10 cellular contexts compared by ENCODE assay signal in genomic region chr10:104332243-104333036, GRCh38. TPM values are rescaled to one million over a fixed set of nuclear protein-coding genes. Genes with fewer than 3 reads are reported as not detected.
A peak's percentile ranks its signal among the peaks of the same experiment; 100 is the strongest.
DNase-seq lines count a peak whose midpoint lies in the region; TF ChIP-seq lines count a peak whose summit lies in the region.
"Had no signal": no experiment of that assay in that cellular context is flagged by ENCODE, and none has a peak within 500 bp of the region (broad histone marks: within the 10 kb centered on the region; RNA-seq: fewer than 3 reads in every experiment).

No MANE protein-coding gene starts in this region.

- no peaks in the 10 kb centered on the region for H3K9me3 Mint-ChIP-seq in activated CD4-positive, alpha-beta T cell treated with anti-CD3 and anti-CD28 coated beads, Interleukin-2, amount 10 ng/mL, durations not matched to agents 7 days and 5 days
- H3K9me3 Mint-ChIP-seq in type B pancreatic cell = no peaks in the 10 kb centered on the region
- H3K9me3 Mint-ChIP-seq: memory B cell had no signal

- no peaks in the 10 kb centered on the region for H3K27me3 Mint-ChIP-seq in activated CD4-positive, alpha-beta T cell treated with anti-CD3 and anti-CD28 coated beads, Interleukin-2, amount 10 ng/mL, durations not matched to agents 7 days and 5 days
- H3K27me3 Mint-ChIP-seq in type B pancreatic cell = no peaks in the 10 kb centered on the region
- H3K27me3 Mint-ChIP-seq: memory B cell had no signal

- DNase-seq in activated CD4-positive, alpha-beta T cell treated with anti-CD3 and anti-CD28 coated beads, Interleukin-2, amount 10 ng/mL, durations not matched to agents 7 days and 5 days = no peak
- DNase-seq in activated CD4-positive, alpha-beta T cell treated with anti-CD3 and anti-CD28 coated beads, Interleukin-2, amount 50 U/mL, for 4 hours = no peak
- peak; percentile 28 for DNase-seq in dermis blood vessel endothelial cell
- DNase-seq in type B pancreatic cell (ENCODE audit: extremely low spot score, unreplicated experiment) = no peak
- no peak for DNase-seq in NCI-H1048 (lab: John Stamatoyannopoulos, UW)
- no peak for DNase-seq in cerebellum (ENCODE audit: low spot score)
- DNase-seq in DMS153 treated with DMSO at 0.1 percent for 48 hours (lab: John Stamatoyannopoulos, UW; ENCODE audit: unreplicated experiment) = no peak
- DNase-seq: SJCRH30 had no signal

- no peak for TF ChIP-seq CTCF in type B pancreatic cell (conservative IDR thresholded peaks at IDR 0.05)

- CTCF ChIA-PET in activated CD4-positive, alpha-beta T cell treated with anti-CD3 and anti-CD28 coated beads, Interleukin-2, amount 10 ng/mL, durations not matched to agents 7 days and 5 days (lab: Charles Lee) = no interaction called here

- H3K27me3 ChIP-seq in mucosa of stomach (ENCODE audit: control insufficient read depth, insufficient read depth, low read length) = no peaks in the 10 kb centered on the region
- H3K27me3 ChIP-seq: SJCRH30 had no signal

- no peak overlapping the region for H3K4me3 ChIP-seq in mucosa of stomach (ENCODE audit: low read length)
- H3K4me3 ChIP-seq: SJCRH30 had no signal

- no peaks in the 10 kb centered on the region for H3K36me3 ChIP-seq in mucosa of stomach (ENCODE audit: control insufficient read depth, insufficient read depth, low read length)
- H3K36me3 ChIP-seq: SJCRH30 had no signal

- POLR2A ChIA-PET in activated CD4-positive, alpha-beta T cell treated with anti-CD3 and anti-CD28 coated beads, Interleukin-2, amount 10 ng/mL, durations not matched to agents 7 days and 5 days (lab: Charles Lee) = no interaction called here

- no peaks in the 10 kb centered on the region for H3K9me3 ChIP-seq in mucosa of stomach (ENCODE audit: control insufficient read depth, low read length)
- H3K9me3 ChIP-seq: SJCRH30 had no signal

- peaks cover 32% of the 10 kb centered on the region for H3K36me3 Mint-ChIP-seq in activated CD4-positive, alpha-beta T cell treated with anti-CD3 and anti-CD28 coated beads, Interleukin-2, amount 10 ng/mL, durations not matched to agents 7 days and 5 days (ENCODE audit: low read depth)
- H3K36me3 Mint-ChIP-seq in type B pancreatic cell = no peaks in the 10 kb centered on the region

- peaks cover 64% of the 10 kb centered on the region for H3K4me1 ChIP-seq in mucosa of stomach (ENCODE audit: control insufficient read depth, insufficient read depth, low read length)
- H3K4me1 ChIP-seq: SJCRH30 had no signal

- peaks cover 92% of the 10 kb centered on the region for H3K4me1 Mint-ChIP-seq in activated CD4-positive, alpha-beta T cell treated with anti-CD3 and anti-CD28 coated beads, Interleukin-2, amount 10 ng/mL, durations not matched to agents 7 days and 5 days
- H3K4me1 Mint-ChIP-seq in type B pancreatic cell (ENCODE audit: unreplicated experiment) = peaks cover 63% of the 10 kb centered on the region

- peak overlapping the region; percentile 79 for H3K27ac Mint-ChIP-seq in activated CD4-positive, alpha-beta T cell treated with anti-CD3 and anti-CD28 coated beads, Interleukin-2, amount 10 ng/mL, durations not matched to agents 7 days and 5 days
- H3K27ac Mint-ChIP-seq in type B pancreatic cell = peak overlapping the region; percentile 6

- H3K9ac ChIP-seq in mucosa of stomach (ENCODE audit: low read length) = peak overlapping the region; percentile 44

- H3K4me3 Mint-ChIP-seq in activated CD4-positive, alpha-beta T cell treated with anti-CD3 and anti-CD28 coated beads, Interleukin-2, amount 10 ng/mL, durations not matched to agents 7 days and 5 days = peak overlapping the region; percentile 23
- H3K4me3 Mint-ChIP-seq in type B pancreatic cell = peak overlapping the region; percentile 12
- H3K4me3 Mint-ChIP-seq: memory B cell had no signal

RNA-seq across cellular contexts. Expression of gene ITPRIP, which starts 5.8 kb away (rescaled TPM):
- 10 to 100 TPM; 24.9 to 26.5 TPM for total RNA-seq in activated CD4-positive, alpha-beta T cell treated with anti-CD3 and anti-CD28 coated beads, Interleukin-2, amount 10 ng/mL, durations not matched to agents 7 days and 5 days
- total RNA-seq in dermis blood vessel endothelial cell (29.3 and 39.9 TPM in 2 replicates), type B pancreatic cell (ENCODE audit: low replicate concordance) (8.5 and 19.9 TPM in 2 replicates), cerebellum (4.3 TPM)

RNA-seq across cellular contexts. Expression of gene CFAP58, which starts 21.2 kb away (rescaled TPM):
- under 1 TPM; 0.22 to 0.27 TPM for total RNA-seq in activated CD4-positive, alpha-beta T cell treated with anti-CD3 and anti-CD28 coated beads, Interleukin-2, amount 10 ng/mL, durations not matched to agents 7 days and 5 days
- total RNA-seq in dermis blood vessel endothelial cell = 0.85 and 1.2 TPM in 2 replicates
- 0.24 and 0.34 TPM in 2 replicates for total RNA-seq in type B pancreatic cell (ENCODE audit: low replicate concordance)
- total RNA-seq in cerebellum = 0.45 TPM
- total RNA-seq: SJCRH30 had no signal
